31 cellular contexts compared by ENCODE assay signal in the genomic region with DNA sequence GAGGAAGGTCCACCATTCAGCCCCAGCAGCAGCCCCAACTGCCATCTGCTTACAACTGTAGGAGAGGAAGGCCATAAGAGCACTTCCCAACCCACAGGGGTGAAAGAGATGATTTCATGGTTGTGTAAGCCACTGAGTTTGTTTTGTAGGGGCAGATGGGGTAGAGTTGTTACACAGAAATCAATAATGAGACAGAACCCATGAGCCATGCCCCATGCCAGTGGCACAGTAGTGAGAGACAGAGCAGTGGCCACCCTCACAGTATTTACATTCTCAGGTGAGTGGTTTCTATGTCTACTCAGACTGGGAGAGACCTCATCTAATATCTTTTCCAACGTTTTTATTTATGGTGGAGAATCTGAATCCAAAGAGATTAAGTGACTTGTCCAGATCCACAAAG.
"Had no signal": no experiment of that assay in that cellular context is flagged by ENCODE, and none has a peak within 500 bp of the region (broad histone marks: within the 10 kb centered on the region; RNA-seq: fewer than 3 reads in every experiment).

No MANE protein-coding gene starts in this region.

- H3K4me3 ChIP-seq: gastrocnemius medialis, pancreas, prostate gland, smooth muscle cell, stomach, tibial nerve had no signal

- H3K4me1 ChIP-seq: prostate gland had no signal

- H3K36me3 ChIP-seq: prostate gland, WERI-Rb-1 had no signal

- H3K27me3 ChIP-seq: brain microvascular endothelial cell, gastrocnemius medialis, pancreas, stomach, tibial nerve had no signal

- H3K4me1 Mint-ChIP-seq: activated naive CD8-positive, alpha-beta T cell treated with anti-CD3 and anti-CD28 coated beads for 36 hours; naive thymus-derived CD4-positive, alpha-beta T cell; stimulated activated memory B cell treated with anti-CD40 and anti-IgM and Interleukin-4, amounts not matched to agents 10 μg/mL and 1 μg/mL and 100 μg/mL, for 72 hours; T-helper 17 cell had no signal

- ATAC-seq: activated CD4-positive, CD25-positive, alpha-beta regulatory T cell treated with anti-CD3 and anti-CD28 coated beads, Interleukin-2, amount 50 U/mL, for 24 hours; gastrocnemius medialis; left cardiac atrium; left ventricle myocardium superior; naive thymus-derived CD4-positive, alpha-beta T cell; pancreas; stimulated activated memory B cell treated with anti-CD40 and anti-IgM and Interleukin-4, amounts not matched to agents 10 μg/mL and 1 μg/mL and 100 μg/mL, for 72 hours; T-helper 17 cell had no signal

- H3K9me3 Mint-ChIP-seq: activated naive CD4-positive, alpha-beta T cell treated with anti-CD3 and anti-CD28 coated beads for 36 hours; activated naive CD8-positive, alpha-beta T cell treated with anti-CD3 and anti-CD28 coated beads for 36 hours; stimulated activated memory B cell treated with anti-CD40 and anti-IgM and Interleukin-4, amounts not matched to agents 10 μg/mL and 1 μg/mL and 100 μg/mL, for 72 hours had no signal

- H3K4me3 Mint-ChIP-seq: activated naive CD4-positive, alpha-beta T cell treated with anti-CD3 and anti-CD28 coated beads for 36 hours; activated naive CD8-positive, alpha-beta T cell treated with anti-CD3 and anti-CD28 coated beads for 36 hours; naive thymus-derived CD4-positive, alpha-beta T cell; stimulated activated memory B cell treated with anti-CD40 and anti-IgM and Interleukin-4, amounts not matched to agents 10 μg/mL and 1 μg/mL and 100 μg/mL, for 72 hours; T-helper 17 cell had no signal

- H3K27ac Mint-ChIP-seq: activated naive CD4-positive, alpha-beta T cell treated with anti-CD3 and anti-CD28 coated beads for 36 hours; activated naive CD8-positive, alpha-beta T cell treated with anti-CD3 and anti-CD28 coated beads for 36 hours; naive thymus-derived CD4-positive, alpha-beta T cell; stimulated activated memory B cell treated with anti-CD40 and anti-IgM and Interleukin-4, amounts not matched to agents 10 μg/mL and 1 μg/mL and 100 μg/mL, for 72 hours; T-helper 17 cell had no signal

- H3K27ac ChIP-seq: brain microvascular endothelial cell, epithelial cell of prostate, gastrocnemius medialis, pancreas, prostate gland, WERI-Rb-1 had no signal

- H3K9me3 ChIP-seq: gastrocnemius medialis, pancreas, prostate gland, stomach, tibial nerve had no signal

- FAIRE-seq: astrocyte, endometrium, keratinocyte, pancreas had no signal

- H3K36me3 Mint-ChIP-seq: activated naive CD8-positive, alpha-beta T cell treated with anti-CD3 and anti-CD28 coated beads for 36 hours; naive thymus-derived CD4-positive, alpha-beta T cell; stimulated activated memory B cell treated with anti-CD40 and anti-IgM and Interleukin-4, amounts not matched to agents 10 μg/mL and 1 μg/mL and 100 μg/mL, for 72 hours had no signal

- DNase-seq: activated CD4-positive, alpha-beta T cell treated with anti-CD3 and anti-CD28 coated beads for 48 hours; activated CD4-positive, alpha-beta T cell treated with anti-CD3 and anti-CD28 coated beads, Interleukin-2, amount 50 U/mL, for 48 hours; activated CD8-positive, alpha-beta memory T cell treated with anti-CD3 and anti-CD28 coated beads for 24 hours; activated effector memory CD4-positive, alpha-beta T cell treated with Interleukin-2 at 50 U/mL for 16 hours; activated naive CD4-positive, alpha-beta T cell treated with anti-CD3 and anti-CD28 coated beads for 36 hours; activated naive CD8-positive, alpha-beta T cell treated with anti-CD3 and anti-CD28 coated beads for 36 hours; brain microvascular endothelial cell; gastrocnemius medialis; glutamatergic neuron; left cardiac atrium; left ventricle myocardium superior; midbrain; naive thymus-derived CD4-positive, alpha-beta T cell; pancreas; retina; stimulated activated CD4-positive, alpha-beta T cell treated with anti-CD3 and anti-CD28 coated beads, Interleukin-1b, Interleukin-23, amount 100 ng/mL, for 48 hours; stimulated activated CD4-positive, alpha-beta T cell treated with anti-CD3 and anti-CD28 coated beads, Interleukin-4, amount 100 ng/mL, for 4 hours; stimulated activated CD8-positive, alpha-beta memory T cell treated with anti-CD3 and anti-CD28 coated beads, Interleukin-4, amount 100 ng/mL, for 48 hours; stomach; T-helper 17 cell; T1000; WERI-Rb-1 had no signal

- H3K4me2 ChIP-seq: smooth muscle cell had no signal
